ENCODE assay signal across 8 cellular contexts in the genomic region with DNA sequence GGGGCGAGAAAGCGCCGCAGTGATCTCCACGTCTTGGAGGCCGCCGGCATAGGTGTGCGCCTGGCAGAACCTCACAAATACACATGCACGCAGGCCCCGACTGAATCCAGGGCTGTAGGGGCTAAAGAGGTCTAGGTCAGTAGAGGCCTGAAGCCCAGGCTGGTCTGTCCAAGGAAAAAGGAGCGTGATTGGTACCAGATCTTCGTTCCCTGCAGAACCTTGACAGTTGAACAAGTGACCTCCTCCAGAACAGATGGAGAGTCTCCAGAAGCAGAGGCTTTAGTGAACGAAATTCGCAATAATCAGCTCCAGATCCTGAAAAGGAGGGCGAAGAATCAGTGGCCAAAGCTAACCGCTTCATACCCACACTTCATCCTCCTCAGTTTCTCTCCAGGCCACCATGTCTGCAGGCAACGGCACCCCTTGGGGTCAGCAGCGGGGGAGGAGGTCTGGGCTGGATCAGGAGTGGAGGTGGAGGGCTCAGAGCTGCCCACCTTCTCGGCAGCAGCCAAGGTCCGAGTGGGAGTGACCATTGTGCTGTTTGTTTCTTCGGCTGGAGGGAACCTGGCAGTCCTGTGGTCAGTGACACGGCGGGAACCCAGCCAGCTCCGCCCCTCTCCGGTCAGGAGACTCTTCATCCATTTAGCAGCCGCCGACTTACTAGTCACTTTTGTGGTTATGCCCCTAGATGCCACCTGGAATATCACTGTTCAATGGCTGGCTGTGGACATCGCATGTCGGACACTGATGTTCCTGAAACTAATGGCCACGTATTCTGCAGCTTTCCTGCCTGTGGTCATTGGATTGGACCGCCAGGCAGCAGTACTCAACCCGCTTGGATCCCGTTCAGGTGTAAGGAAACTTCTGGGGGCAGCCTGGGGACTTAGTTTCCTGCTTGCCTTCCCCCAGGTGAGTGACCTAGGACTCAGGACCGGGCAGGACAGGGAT. TPM values are rescaled to one million over a fixed set of nuclear protein-coding genes. Genes with fewer than 3 reads are reported as not detected.
DNase-seq lines count a peak whose midpoint lies in the region; ATAC-seq and TF ChIP-seq lines count a peak whose summit lies in the region.

No MANE protein-coding gene starts in this region.

- H3K36me3 Mint-ChIP-seq in activated CD4-positive, alpha-beta memory T cell treated with anti-CD3 and anti-CD28 coated beads, Interleukin-2, amount 10 ng/mL, durations not matched to agents 7 days and 5 days (ENCODE audit: low read depth) = peaks cover 33% of the 10 kb centered on the region
- H3K36me3 Mint-ChIP-seq in naive thymus-derived CD8-positive, alpha-beta T cell = peaks cover 0 to 45% (median 3%) of the 10 kb centered on the region in 3 donors

- H3K4me3 Mint-ChIP-seq in activated CD4-positive, alpha-beta memory T cell treated with anti-CD3 and anti-CD28 coated beads, Interleukin-2, amount 10 ng/mL, durations not matched to agents 7 days and 5 days = peak overlapping the region; percentile 90
- H3K4me3 Mint-ChIP-seq in naive thymus-derived CD8-positive, alpha-beta T cell = peak overlapping the region; percentile 87 to 94 (median 92)

- H3K4me1 ChIP-seq in Loucy (ENCODE audit: insufficient read depth, low read length, poor library complexity, severe bottlenecking) = peaks cover 14% of the 10 kb centered on the region

- DNase-seq in NCI-H1417 (lab: John Stamatoyannopoulos, UW) (peak; percentile 57 to 64 (median 64)), NCI-H1417 treated with DMSO at 0.1 percent for 48 hours (lab: John Stamatoyannopoulos, UW) (no peak), fibroblast of the aortic adventitia (ENCODE audit: low read depth) (peak; percentile 39)
- peak; percentile 33 for DNase-seq in activated CD4-positive, alpha-beta memory T cell treated with anti-CD3 and anti-CD28 coated beads, Interleukin-2, amount 10 ng/mL, durations not matched to agents 7 days and 5 days
- DNase-seq in naive thymus-derived CD8-positive, alpha-beta T cell = peak in 1 of 10 donors; percentile 14

- no peaks in the 10 kb centered on the region for H3K27me3 ChIP-seq in Loucy (ENCODE audit: insufficient read depth, low read length, poor library complexity, severe bottlenecking)

- H3K4me3 ChIP-seq in Loucy (ENCODE audit: low read length, poor library complexity, severe bottlenecking) = peak overlapping the region; percentile 99
- peak overlapping the region; percentile 97 for H3K4me3 ChIP-seq in fibroblast of the aortic adventitia (ENCODE audit: low read depth, low read length)

- H3K27ac Mint-ChIP-seq in activated CD4-positive, alpha-beta memory T cell treated with anti-CD3 and anti-CD28 coated beads, Interleukin-2, amount 10 ng/mL, durations not matched to agents 7 days and 5 days = peak overlapping the region; percentile 94
- peak overlapping the region; percentile 91 to 97 (median 96) for H3K27ac Mint-ChIP-seq in naive thymus-derived CD8-positive, alpha-beta T cell

- no peaks in the 10 kb centered on the region for H3K36me3 ChIP-seq in Loucy (ENCODE audit: insufficient read depth, low read length)

- no peaks in the 10 kb centered on the region for H3K9me3 ChIP-seq in Loucy (ENCODE audit: insufficient read depth, low read depth, low read length)

- H4K20me1 ChIP-seq in Loucy (ENCODE audit: insufficient read depth, low read length, poor library complexity, severe bottlenecking) = no peaks in the 10 kb centered on the region

- POLR2A ChIA-PET in activated CD4-positive, alpha-beta memory T cell treated with anti-CD3 and anti-CD28 coated beads, Interleukin-2, amount 10 ng/mL, durations not matched to agents 7 days and 5 days (lab: Charles Lee) = interaction anchor here (0.6 to 4.6 kb wide), 24 partner anchors 9 to 133 kb away, joined by 3 to 73 read pairs (median 6); partner anchors contain the start of genes ANKRD34A, ITGA10, LIX1L and NUDT17
- POLR2A ChIA-PET in naive thymus-derived CD8-positive, alpha-beta T cell (lab: Charles Lee) = interaction anchor here (0.6 to 6.7 kb wide), 16 partner anchors 8 to 118 kb away, joined by 3 to 117 read pairs (median 6); partner anchors contain the start of genes ANKRD34A, ANKRD35, LIX1L and PIAS3

- peak overlapping the region; percentile 85 for H3K9ac ChIP-seq in Loucy (ENCODE audit: low read depth, low read length, poor library complexity, severe bottlenecking)

- no peak for TF ChIP-seq CTCF in Loucy (conservative IDR thresholded peaks at IDR 0.05; ENCODE audit: low read length)
- TF ChIP-seq CTCF in fibroblast of the aortic adventitia (IDR thresholded peaks at IDR 0.05; ENCODE audit: insufficient read depth, low read length) = no peak

- no peaks in the 10 kb centered on the region for H3K9me3 Mint-ChIP-seq in activated CD4-positive, alpha-beta memory T cell treated with anti-CD3 and anti-CD28 coated beads, Interleukin-2, amount 10 ng/mL, durations not matched to agents 7 days and 5 days
- H3K9me3 Mint-ChIP-seq in naive thymus-derived CD8-positive, alpha-beta T cell = no peaks in the 10 kb centered on the region

- peak overlapping the region; percentile 95 for H2AFZ ChIP-seq in Loucy (ENCODE audit: low read length)

- H3K4me1 Mint-ChIP-seq in activated CD4-positive, alpha-beta memory T cell treated with anti-CD3 and anti-CD28 coated beads, Interleukin-2, amount 10 ng/mL, durations not matched to agents 7 days and 5 days = peaks cover 45% of the 10 kb centered on the region
- peaks cover 25 to 52% (median 48%) of the 10 kb centered on the region in 4 donors for H3K4me1 Mint-ChIP-seq in naive thymus-derived CD8-positive, alpha-beta T cell

- peaks cover 12% of the 10 kb centered on the region; the same call in 1 of the 2 replicates for H3K79me2 ChIP-seq in Loucy (ENCODE audit: insufficient read depth, low read length)

- peak; percentile 85 for ATAC-seq in GM21619 (IDR thresholded peaks at IDR 0.05; ENCODE audit: unreplicated experiment)
- peak; percentile 9 to 24 for ATAC-seq in naive thymus-derived CD8-positive, alpha-beta T cell
- no peak for ATAC-seq in HG02852 (IDR thresholded peaks at IDR 0.05; ENCODE audit: unreplicated experiment)

- H3F3A ChIP-seq in Loucy (ENCODE audit: low read depth) = 0 out of 2 replicates have a peak, but pooled peaks cover 9% of the 10 kb centered on the region

- CTCF ChIA-PET in activated CD4-positive, alpha-beta memory T cell treated with anti-CD3 and anti-CD28 coated beads, Interleukin-2, amount 10 ng/mL, durations not matched to agents 7 days and 5 days (lab: Charles Lee) = interaction anchor here (1.1 to 2.0 kb wide), 6 partner anchors 8 to 95 kb away, joined by 3 to 15 read pairs (median 4); partner anchors contain the start of genes NUDT17, PIAS3 and RBM8A

- peak overlapping the region; percentile 86 for H3K4me2 ChIP-seq in Loucy (ENCODE audit: low read depth, low read length, poor library complexity, severe bottlenecking)

- H3K9me2 ChIP-seq in Loucy (replicated peaks; ENCODE audit: low read depth, low read length) = no peaks in the 10 kb centered on the region

- no peaks in the 10 kb centered on the region for H3K27me3 Mint-ChIP-seq in activated CD4-positive, alpha-beta memory T cell treated with anti-CD3 and anti-CD28 coated beads, Interleukin-2, amount 10 ng/mL, durations not matched to agents 7 days and 5 days
- no peaks in the 10 kb centered on the region for H3K27me3 Mint-ChIP-seq in naive thymus-derived CD8-positive, alpha-beta T cell

RNA-seq across cellular contexts. Expression of gene PEX11B, which starts 0.7 kb away (rescaled TPM):
- 10 to 100 TPM; 29.0 to 33.2 TPM for total RNA-seq in activated CD4-positive, alpha-beta memory T cell treated with anti-CD3 and anti-CD28 coated beads, Interleukin-2, amount 10 ng/mL, durations not matched to agents 7 days and 5 days
- total RNA-seq in fibroblast of the aortic adventitia (ENCODE audit: low replicate concordance) = 26.8 and 33.4 TPM in 2 replicates
- 10 to 100 TPM; 37.5 to 39.7 TPM for total RNA-seq in naive thymus-derived CD8-positive, alpha-beta T cell
- 10 to 100 TPM; 35.3 to 50.3 (median 44.0) TPM for polyA plus RNA-seq in naive thymus-derived CD8-positive, alpha-beta T cell

RNA-seq across cellular contexts. Expression of gene RBM8A, which starts 8.0 kb away (rescaled TPM):
- 100 to 1,000 TPM; 168 to 174 TPM for total RNA-seq in activated CD4-positive, alpha-beta memory T cell treated with anti-CD3 and anti-CD28 coated beads, Interleukin-2, amount 10 ng/mL, durations not matched to agents 7 days and 5 days
- total RNA-seq in fibroblast of the aortic adventitia (ENCODE audit: low replicate concordance) = 111 and 583 TPM in 2 replicates
- 100 to 1,000 TPM; 135 to 138 TPM for total RNA-seq in naive thymus-derived CD8-positive, alpha-beta T cell
- 100 to 1,000 TPM; 127 to 191 (median 148) TPM for polyA plus RNA-seq in naive thymus-derived CD8-positive, alpha-beta T cell

RNA-seq across cellular contexts. Expression of gene ITGA10, which starts 9.4 kb away (rescaled TPM):
- 1 to 10 TPM in 1 of 2 experiments, under 1 TPM in 1; 0.98 to 1.1 TPM for total RNA-seq in activated CD4-positive, alpha-beta memory T cell treated with anti-CD3 and anti-CD28 coated beads, Interleukin-2, amount 10 ng/mL, durations not matched to agents 7 days and 5 days
- 2.0 and 28.3 TPM in 2 replicates for total RNA-seq in fibroblast of the aortic adventitia (ENCODE audit: low replicate concordance)
- 1 to 10 TPM; 5.0 to 5.1 TPM for total RNA-seq in naive thymus-derived CD8-positive, alpha-beta T cell
- not detected for polyA plus RNA-seq in naive thymus-derived CD8-positive, alpha-beta T cell

RNA-seq across cellular contexts. Expression of gene ANKRD35, which starts 33.6 kb away (rescaled TPM):
- under 1 TPM; 0.33 to 0.35 TPM for total RNA-seq in activated CD4-positive, alpha-beta memory T cell treated with anti-CD3 and anti-CD28 coated beads, Interleukin-2, amount 10 ng/mL, durations not matched to agents 7 days and 5 days
- total RNA-seq in fibroblast of the aortic adventitia (ENCODE audit: low replicate concordance) = 3.2 and 3.9 TPM in 2 replicates
- not detected for total RNA-seq in naive thymus-derived CD8-positive, alpha-beta T cell
- under 1 TPM; 0.27 to 0.57 (median 0.42) TPM for polyA plus RNA-seq in naive thymus-derived CD8-positive, alpha-beta T cell

RNA-seq across cellular contexts. Expression of gene LIX1L, which starts 38.6 kb away (rescaled TPM):
- 10 to 100 TPM; 50.3 to 51.0 TPM for total RNA-seq in activated CD4-positive, alpha-beta memory T cell treated with anti-CD3 and anti-CD28 coated beads, Interleukin-2, amount 10 ng/mL, durations not matched to agents 7 days and 5 days
- total RNA-seq in fibroblast of the aortic adventitia (ENCODE audit: low replicate concordance) = 50.8 and 73.3 TPM in 2 replicates
- total RNA-seq in naive thymus-derived CD8-positive, alpha-beta T cell = 10 to 100 TPM; 54.6 to 59.4 TPM
- 10 to 100 TPM; 26.3 to 31.7 (median 29.3) TPM for polyA plus RNA-seq in naive thymus-derived CD8-positive, alpha-beta T cell
